In genomic region chr1:85280636-85281035, GRCh38 we compare ENCODE assay signal across 16 cellular contexts. TPM values are rescaled to one million over a fixed set of nuclear protein-coding genes. Genes with fewer than 3 reads are reported as not detected.
A peak's percentile ranks its signal among the peaks of the same experiment; 100 is the strongest.
DNase-seq lines count a peak whose midpoint lies in the region; ATAC-seq and TF ChIP-seq lines count a peak whose summit lies in the region.
"Had no signal": no experiment of that assay in that cellular context is flagged by ENCODE, and none has a peak within 500 bp of the region (broad histone marks: within the 10 kb centered on the region; RNA-seq: fewer than 3 reads in every experiment).

No MANE protein-coding gene starts in this region.

- H3K9me1 ChIP-seq in IMR-90 (ENCODE audit: insufficient read depth, low read length), result peaks cover 8% of the 10 kb centered on the region

- H2BK15ac ChIP-seq in IMR-90 (ENCODE audit: low read depth, low read length), result no peak overlapping the region; the same call in 1 of the 3 replicates

- H3K4me3 Mint-ChIP-seq in progenitor cell of endocrine pancreas (ENCODE audit: low read depth), result no peak overlapping the region
- H3K4me3 Mint-ChIP-seq: CD4-positive, CD25-positive, alpha-beta regulatory T cell; GM23338 had no signal

- in situ Hi-C loops in IMR-90 (cut with MboI; ENCODE audit: low sequenced_read_pairs) (no loop called here), KBM-7 (cut with MboI; ENCODE audit: low pct_unique_long_range_greater_than_20kb, low sequenced_read_pairs) (no loop called here)

- H3K27ac ChIP-seq in IMR-90 (ENCODE audit: insufficient read depth, low read length) (no peak overlapping the region), suprapubic skin (peak overlapping the region; percentile 84)
- H3K27ac ChIP-seq: 22Rv1; BLaER1 treated with 17β-estradiol and CSF1 and Interleukin-3, amounts not matched to agents 10 nM and 100 nM had no signal

- no peak overlapping the region for H3K4ac ChIP-seq in IMR-90 (ENCODE audit: low read depth, low read length)

- dilution Hi-C loops in IMR-90 (cut with HindIII; ENCODE audit: low sequenced_read_pairs, unreplicated experiment), result no loop called here

- H3K4me3 ChIP-seq in IMR-90 (ENCODE audit: insufficient read depth, low read depth, low read length) (no peak overlapping the region), fibroblast of mammary gland (ENCODE audit: control insufficient read depth, low read depth, low read length) (no peak overlapping the region), suprapubic skin (no peak overlapping the region)
- H3K4me3 ChIP-seq: BLaER1 treated with 17β-estradiol and CSF1 and Interleukin-3, amounts not matched to agents 10 nM and 100 nM; GM23338; K562 had no signal

- H4K20me1 ChIP-seq in IMR-90 (ENCODE audit: insufficient read depth, low read length), result peaks cover 3% of the 10 kb centered on the region; the same call in 1 of the 2 replicates

- no TSS peak for BruUV-seq in IMR-90 (replicated peaks; lab: Mats Ljungman, UMichigan)

- ATAC-seq in IMR-90 (ENCODE audit: low read depth), result no peak
- ATAC-seq: GM23338, HepG2, K562 had no signal

- WGBS in IMR-90 (ENCODE audit: extremely low coverage in 2 of 2, insufficient read length in 1 of 2), 2 experiments, result 88% methylated on average over 3 of the region's 4 CpGs; no CpG with 5 or more reads in 1 of the 2 experiments
- WGBS in suprapubic skin, result 44% methylated on average over 4 of the region's 4 CpGs

- H3K56ac ChIP-seq in IMR-90 (ENCODE audit: extremely low read depth, insufficient read depth, low read length), result no peak overlapping the region

- H3K9ac ChIP-seq in IMR-90 (ENCODE audit: low read depth, low read length), result no peak overlapping the region
- H3K9ac ChIP-seq: BLaER1 treated with 17β-estradiol and CSF1 and Interleukin-3, amounts not matched to agents 10 nM and 100 nM had no signal

- no peak overlapping the region for H3K14ac ChIP-seq in IMR-90 (replicated peaks; ENCODE audit: low read depth, low read length)

- H3K4me1 ChIP-seq in IMR-90 (ENCODE audit: control insufficient read depth, insufficient read depth, low read length) (peaks cover 6% of the 10 kb centered on the region), suprapubic skin (peaks cover 49% of the 10 kb centered on the region)

- POLR2A ChIA-PET in IMR-90 (lab: Charles Lee; ENCODE audit: unreplicated experiment), result no interaction called here

- peaks cover 4% of the 10 kb centered on the region for H3K4me1 Mint-ChIP-seq in progenitor cell of endocrine pancreas (ENCODE audit: low read depth)

- H3K27me3 ChIP-seq in IMR-90 (ENCODE audit: control insufficient read depth, insufficient read depth, low read length), result no peaks in the 10 kb centered on the region
- H3K27me3 ChIP-seq in suprapubic skin, result no peaks in the 10 kb centered on the region
- H3K27me3 ChIP-seq: BLaER1 treated with 17β-estradiol and CSF1 and Interleukin-3, amounts not matched to agents 10 nM and 100 nM had no signal

- H3K36me3 ChIP-seq in IMR-90 (ENCODE audit: control insufficient read depth, insufficient read depth, low read length) (no peaks in the 10 kb centered on the region), suprapubic skin (no peaks in the 10 kb centered on the region)
- H3K36me3 ChIP-seq: BLaER1 treated with 17β-estradiol and CSF1 and Interleukin-3, amounts not matched to agents 10 nM and 100 nM had no signal

- H4K5ac ChIP-seq in IMR-90 (ENCODE audit: low read depth, low read length), result no peak overlapping the region

- TF ChIP-seq CTCF in IMR-90 (conservative IDR thresholded peaks at IDR 0.05; ENCODE audit: low read depth, low read length) (no peak), fibroblast of mammary gland (conservative IDR thresholded peaks at IDR 0.05; ENCODE audit: control insufficient read depth, insufficient read depth, low read depth, low read length) (no peak), suprapubic skin (IDR thresholded peaks at IDR 0.05) (no peak), progenitor cell of endocrine pancreas (IDR thresholded peaks at IDR 0.05; ENCODE audit: unreplicated experiment) (no peak)

- no peak overlapping the region for H3K27ac Mint-ChIP-seq in progenitor cell of endocrine pancreas
- H3K27ac Mint-ChIP-seq: CD4-positive, CD25-positive, alpha-beta regulatory T cell; GM23338 had no signal

- H3K4me2 ChIP-seq in IMR-90 (ENCODE audit: low read depth, low read length), result no peak overlapping the region
- H3K4me2 ChIP-seq: BLaER1 treated with 17β-estradiol and CSF1 and Interleukin-3, amounts not matched to agents 10 nM and 100 nM; GM23338 had no signal

- no peaks in the 10 kb centered on the region for H3K36me3 Mint-ChIP-seq in progenitor cell of endocrine pancreas (ENCODE audit: insufficient read depth)
- H3K36me3 Mint-ChIP-seq: CD4-positive, CD25-positive, alpha-beta regulatory T cell had no signal

- CTCF ChIA-PET in IMR-90 (lab: Yijun Ruan, JAX), result no interaction called here

- peak overlapping the region; percentile 43; the same call in 1 of the 2 replicates for H2AK5ac ChIP-seq in IMR-90 (ENCODE audit: low read depth, low read length)

- H4K91ac ChIP-seq in IMR-90 (ENCODE audit: insufficient read depth, low read depth, low read length), result no peak overlapping the region

- TF ChIP-seq EP300 in suprapubic skin (IDR thresholded peaks at IDR 0.05), result no peak

- no peak overlapping the region for H2BK5ac ChIP-seq in IMR-90 (ENCODE audit: low read depth, low read length, poor library complexity, severe bottlenecking)

- H4K8ac ChIP-seq in IMR-90 (ENCODE audit: low read depth in 2 of 2, low read length in 2 of 2), result no peak overlapping the region

- DNase-seq in AG08395 (ENCODE audit: low spot score) (peak; percentile 8), IMR-90 (no peak), fibroblast of mammary gland (ENCODE audit: low read depth) (peak; percentile 46), suprapubic skin (ENCODE audit: low spot score in 2 of 2) (no peak), progenitor cell of endocrine pancreas (ENCODE audit: low spot score, unreplicated experiment) (no peak), KBM-7 (no peak)
- no peak for DNase-seq in activated effector memory CD4-positive, alpha-beta T cell treated with anti-CD3 and anti-CD28 coated beads, Interleukin-2, amount 50 U/mL, for 16 hours
- DNase-seq: CD4-positive, CD25-positive, alpha-beta regulatory T cell; DMS53; GF-D8; H7 had no signal

- intact Hi-C loops in IMR-90 (cut with micrococcal nuclease), result no loop called here

- no peaks in the 10 kb centered on the region for H3K9me3 Mint-ChIP-seq in progenitor cell of endocrine pancreas (ENCODE audit: low read depth)

- peak overlapping the region; percentile 12; the same call in 1 of the 2 replicates for H2BK20ac ChIP-seq in IMR-90 (ENCODE audit: low read depth, low read length)

- no peak for TF ChIP-seq RAD21 in IMR-90 (IDR thresholded peaks at IDR 0.05; ENCODE audit: low read length)

- H3K27me3 Mint-ChIP-seq in progenitor cell of endocrine pancreas, result no peaks in the 10 kb centered on the region

- TF ChIP-seq POLR2A in IMR-90 (IDR thresholded peaks at IDR 0.05; ENCODE audit: low read depth, low read length), result no peak
- no peak for TF ChIP-seq POLR2A in suprapubic skin (IDR thresholded peaks at IDR 0.05)

- H2BK120ac ChIP-seq in IMR-90 (ENCODE audit: low read depth, low read length), result no peak overlapping the region

- peaks cover 0 to 20% of the 10 kb centered on the region in 2 experiments; a peak in 2 of 4 replicates for H3K79me1 ChIP-seq in IMR-90 (ENCODE audit: low read depth in 1 of 2, low read length in 2 of 2)

- no peak overlapping the region for H2AFZ ChIP-seq in IMR-90 (replicated peaks; ENCODE audit: low read length, poor library complexity)
- H2AFZ ChIP-seq: GM23338 had no signal

- H3K18ac ChIP-seq in IMR-90 (ENCODE audit: low read depth, low read length), result no peak overlapping the region

- H3K23ac ChIP-seq in IMR-90 (ENCODE audit: low read depth, low read length), result no peak overlapping the region

- H3K9me3 ChIP-seq in IMR-90 (ENCODE audit: control insufficient read depth, insufficient read depth, low read length) (no peaks in the 10 kb centered on the region), suprapubic skin (no peaks in the 10 kb centered on the region)

- no peak overlapping the region for H2AK9ac ChIP-seq in IMR-90 (replicated peaks; ENCODE audit: low read depth, low read length, poor library complexity)

TF ChIP-seq in IMR-90, 13 proteins besides CTCF, POLR2A, EP300 and RAD21:
- no peak for TF ChIP-seq MAFK (IDR thresholded peaks at IDR 0.05; ENCODE audit: low read depth, low read length)

RNA-seq across cellular contexts. Expression of gene BCL10, which starts 4.2 kb away (rescaled TPM):
- total RNA-seq in IMR-90 (2012; rRNA removed), result 30.5 and 51.4 TPM in 2 replicates
- polyA plus RNA-seq in IMR-90 (2012; rRNA removed), result 11.2 and 15.3 TPM in 2 replicates
- polyA plus RNA-seq in IMR-90 (2012; cell fraction: cytosol; rRNA removed), result 3.2 and 4.2 TPM in 2 replicates
- polyA plus RNA-seq in IMR-90 (2012; cell fraction: nucleus; rRNA removed; ENCODE audit: low replicate concordance), result 4.7 and 10.9 TPM in 2 replicates
- total RNA-seq in suprapubic skin, result 10 to 100 TPM; 19.9 to 34.1 (median 30.7) TPM
- total RNA-seq in progenitor cell of endocrine pancreas, result 19.9 and 20.9 TPM in 2 replicates

RNA-seq across cellular contexts. Expression of gene C1orf52, which starts 21.2 kb away (rescaled TPM):
- 16.3 and 23.1 TPM in 2 replicates for total RNA-seq in IMR-90 (2012; rRNA removed)
- polyA plus RNA-seq in IMR-90 (2012; rRNA removed), result 31.3 and 33.5 TPM in 2 replicates
- 22.6 and 25.9 TPM in 2 replicates for polyA plus RNA-seq in IMR-90 (2012; cell fraction: cytosol; rRNA removed)
- 36.7 and 40.2 TPM in 2 replicates for polyA plus RNA-seq in IMR-90 (2012; cell fraction: nucleus; rRNA removed; ENCODE audit: low replicate concordance)
- total RNA-seq in suprapubic skin, result 10 to 100 TPM; 13.9 to 33.3 (median 18.3) TPM
- 41.0 and 42.2 TPM in 2 replicates for total RNA-seq in progenitor cell of endocrine pancreas

Comparison
In these comparisons a context has a peak if more than half of its experiments do, and no peak if none do; other contexts are left out.
1. DNase-seq: peak in AG08395 (single experiment) and fibroblast of mammary gland (single experiment); none in IMR-90 (single experiment), suprapubic skin (0 of 2), progenitor cell of endocrine pancreas (single experiment), KBM-7 (single experiment) and activated effector memory CD4-positive, alpha-beta T cell treated with anti-CD3 and anti-CD28 coated beads, Interleukin-2, amount 50 U/mL, for 16 hours (single experiment).